Comparison of ENCODE assay signal across 33 cellular contexts in genomic region chr3:143083781-143084180, GRCh38. TPM values are rescaled to one million over a fixed set of nuclear protein-coding genes. Genes with fewer than 3 reads are reported as not detected.
DNase-seq lines count a peak whose midpoint lies in the region; ATAC-seq and TF ChIP-seq lines count a peak whose summit lies in the region.
"Had no signal": no experiment of that assay in that cellular context is flagged by ENCODE, and none has a peak within 500 bp of the region (broad histone marks: within the 10 kb centered on the region; RNA-seq: fewer than 3 reads in every experiment).

No MANE protein-coding gene starts in this region.

- H3K4me1 Mint-ChIP-seq in activated B cell treated with CpG ODN at 0.5 μM for 24 hours, result peaks cover 31% of the 10 kb centered on the region
- H3K4me1 Mint-ChIP-seq: H9 had no signal

- no peaks in the 10 kb centered on the region for H3K79me1 ChIP-seq in neuronal stem cell (ENCODE audit: low read depth, low read length)

- H3K9me3 ChIP-seq in HEK293 (ENCODE audit: control insufficient read depth, insufficient read depth, low read depth, low read length) (no peaks in the 10 kb centered on the region), neuronal stem cell (replicated peaks in 1 of 2; ENCODE audit: control insufficient read depth in 2 of 2, insufficient read depth in 1 of 2, low read depth in 1 of 2, low read length in 2 of 2) (peaks cover 4 to 8% of the 10 kb centered on the region in 2 donors)
- H3K9me3 ChIP-seq: left ventricle myocardium inferior, right atrium auricular region, SJCRH30 had no signal

- H3K4me3 Mint-ChIP-seq in activated B cell treated with CpG ODN at 0.5 μM for 24 hours, result no peak overlapping the region
- H3K4me3 Mint-ChIP-seq: activated CD4-positive, alpha-beta T cell treated with anti-CD3 and anti-CD28 coated beads, Interleukin-2, amount 10 ng/mL, durations not matched to agents 7 days and 5 days; activated naive CD8-positive, alpha-beta T cell treated with anti-CD3 and anti-CD28 coated beads, Interleukin-2, amount 50 U/mL, for 24 hours; effector memory CD8-positive, alpha-beta T cell; H9; stimulated activated naive CD8-positive, alpha-beta T cell treated with anti-CD3 and anti-CD28 coated beads, Interleukin-15, amount 100 ng/mL, for 72 hours had no signal

- H4K8ac ChIP-seq in neuronal stem cell (ENCODE audit: low read depth, low read length), result no peak overlapping the region

- DNase-seq in MV-4-11 (lab: John Stamatoyannopoulos, UW), result peak; percentile 71
- no peak for DNase-seq in activated B cell treated with CpG ODN at 0.5 μM for 24 hours
- DNase-seq in neuronal stem cell (ENCODE audit: low spot score), result no peak
- DNase-seq: activated CD4-positive, alpha-beta T cell treated with anti-CD3 and anti-CD28 coated beads, Interleukin-2, amount 10 ng/mL, durations not matched to agents 7 days and 5 days; activated gamma-delta T cell treated with Interleukin-2 at 50 U/mL for 16 hours; activated naive CD8-positive, alpha-beta T cell treated with anti-CD3 and anti-CD28 coated beads, Interleukin-2, amount 50 U/mL, for 24 hours; activated T-cell treated with anti-CD3 and anti-CD28 coated beads, Interleukin-2, amount 50 U/mL, for 24 hours; central memory CD4-positive, alpha-beta T cell; COR-L47; cortex of kidney; effector memory CD8-positive, alpha-beta T cell; erythroblast; H9; head of caudate nucleus; left ventricle myocardium inferior; NCI-H1105; NCI-H187 treated with DMSO at 0.1 percent for 48 hours; NCI-H2171 treated with DMSO at 0.1 percent for 48 hours; NCI-H524 treated with DMSO at 0.1 percent for 48 hours; posterior cingulate gyrus; SJCRH30; stimulated activated CD4-positive, alpha-beta T cell treated with anti-CD3 and anti-CD28 coated beads, Interleukin-1b, Interleukin-23, amount 100 ng/mL, for 48 hours; stimulated activated naive CD8-positive, alpha-beta T cell treated with anti-CD3 and anti-CD28 coated beads, Interleukin-15, amount 100 ng/mL, for 72 hours; SW 1271; T-helper 9 cell had no signal

- peak overlapping the region; percentile 14 for H3K27ac Mint-ChIP-seq in activated B cell treated with CpG ODN at 0.5 μM for 24 hours
- H3K27ac Mint-ChIP-seq: activated naive CD8-positive, alpha-beta T cell treated with anti-CD3 and anti-CD28 coated beads, Interleukin-2, amount 50 U/mL, for 24 hours; effector memory CD8-positive, alpha-beta T cell; stimulated activated naive CD8-positive, alpha-beta T cell treated with anti-CD3 and anti-CD28 coated beads, Interleukin-15, amount 100 ng/mL, for 72 hours had no signal

- CTCF ChIA-PET in HEK293 (lab: Yijun Ruan, JAX), result no interaction called here
- CTCF ChIA-PET in activated B cell treated with CpG ODN at 0.5 μM for 24 hours (lab: Charles Lee), result no interaction called here

- no peak overlapping the region for H3K23ac ChIP-seq in neuronal stem cell (ENCODE audit: low read depth, low read length, poor library complexity)

- ATAC-seq in activated B cell treated with CpG ODN at 0.5 μM for 24 hours (ENCODE audit: low read depth) (no peak), GM21381 (IDR thresholded peaks at IDR 0.05; ENCODE audit: unreplicated experiment) (no peak), HG03439 (IDR thresholded peaks at IDR 0.05; ENCODE audit: unreplicated experiment) (no peak), HG03442 (IDR thresholded peaks at IDR 0.05; ENCODE audit: unreplicated experiment) (no peak)
- ATAC-seq: activated naive CD8-positive, alpha-beta T cell treated with anti-CD3 and anti-CD28 coated beads, Interleukin-2, amount 50 U/mL, for 24 hours; effector memory CD8-positive, alpha-beta T cell; stimulated activated naive CD8-positive, alpha-beta T cell treated with anti-CD3 and anti-CD28 coated beads, Interleukin-15, amount 100 ng/mL, for 72 hours had no signal

- no peak overlapping the region for H2AFZ ChIP-seq in neuronal stem cell (ENCODE audit: low read length)

- no peaks in the 10 kb centered on the region for H3K9me3 Mint-ChIP-seq in activated B cell treated with CpG ODN at 0.5 μM for 24 hours
- H3K9me3 Mint-ChIP-seq: activated naive CD8-positive, alpha-beta T cell treated with anti-CD3 and anti-CD28 coated beads, Interleukin-2, amount 50 U/mL, for 24 hours; activated T-cell treated with anti-CD3 and anti-CD28 coated beads, Interleukin-2, amount 50 U/mL, for 24 hours; effector memory CD8-positive, alpha-beta T cell; stimulated activated naive CD8-positive, alpha-beta T cell treated with anti-CD3 and anti-CD28 coated beads, Interleukin-15, amount 100 ng/mL, for 72 hours had no signal

- H3K27me3 Mint-ChIP-seq in activated B cell treated with CpG ODN at 0.5 μM for 24 hours, result no peaks in the 10 kb centered on the region

- WGBS in neuronal stem cell (ENCODE audit: extremely low coverage in 2 of 2, insufficient read length in 2 of 2, insufficient replicate concordance in 1 of 2), 2 donors, result no CpG with 5 or more reads among the region's 3 CpGs

- no peak overlapping the region for H3K4me3 ChIP-seq in HEK293 (ENCODE audit: low read depth, low read length)
- H3K4me3 ChIP-seq in neuronal stem cell (ENCODE audit: low read length in 2 of 2), result no peak overlapping the region
- H3K4me3 ChIP-seq: BLaER1 treated with 17β-estradiol and CSF1 and Interleukin-3, amounts not matched to agents 10 nM and 100 nM; left ventricle myocardium inferior; right atrium auricular region; SJCRH30; smooth muscle cell had no signal

- POLR2A ChIA-PET in HEK293 (lab: Yijun Ruan, JAX) (no interaction called here), activated B cell treated with CpG ODN at 0.5 μM for 24 hours (lab: Charles Lee) (interaction anchor here (0.7 kb wide), 2 partner anchors 9 to 888 kb away, joined by 3 to 7 read pairs; partner anchors contain the start of gene DIPK2A)

- H3K9ac ChIP-seq in neuronal stem cell (ENCODE audit: low read depth, low read length, poor library complexity), result no peak overlapping the region
- H3K9ac ChIP-seq: BLaER1 treated with 17β-estradiol and CSF1 and Interleukin-3, amounts not matched to agents 10 nM and 100 nM had no signal

- H2BK12ac ChIP-seq in neuronal stem cell (ENCODE audit: low read length), result no peak overlapping the region

- TF ChIP-seq CTCF in HEK293 (tag by site-specific recombination; IDR thresholded peaks at IDR 0.05), result no peak
- no peak for TF ChIP-seq CTCF in activated B cell treated with CpG ODN at 0.5 μM for 24 hours (IDR thresholded peaks at IDR 0.05)

- no peak overlapping the region for H3K4ac ChIP-seq in neuronal stem cell (ENCODE audit: low read length)

- H2BK120ac ChIP-seq in neuronal stem cell (ENCODE audit: low read depth, low read length), result no peak overlapping the region

- no peak overlapping the region for H3K14ac ChIP-seq in neuronal stem cell (ENCODE audit: low read length)

- intact Hi-C loops in activated B cell treated with CpG ODN at 0.5 μM for 24 hours (cut with micrococcal nuclease), result loop anchor here (5.0 kb wide), 1 partner anchor 99 kb away; no protein-coding TSS in a partner anchor

- no peak overlapping the region for H3K4me2 ChIP-seq in neuronal stem cell (ENCODE audit: insufficient read depth, low read length, poor library complexity, severe bottlenecking)
- H3K4me2 ChIP-seq: smooth muscle cell had no signal

- no peaks in the 10 kb centered on the region for H3K27me3 ChIP-seq in neuronal stem cell (ENCODE audit: control insufficient read depth in 3 of 3, insufficient read depth in 3 of 3, low read depth in 1 of 3, low read length in 3 of 3)
- H3K27me3 ChIP-seq: BLaER1 treated with 17β-estradiol and CSF1 and Interleukin-3, amounts not matched to agents 10 nM and 100 nM; right atrium auricular region; SJCRH30 had no signal

- no peaks in the 10 kb centered on the region for H3K4me1 ChIP-seq in HEK293 (ENCODE audit: control insufficient read depth, insufficient read depth, low read length)
- H3K4me1 ChIP-seq in neuronal stem cell (ENCODE audit: control insufficient read depth in 2 of 2, insufficient read depth in 1 of 2, low read depth in 1 of 2, low read length in 2 of 2), result peaks cover 2 to 9% of the 10 kb centered on the region in 2 donors
- H3K4me1 ChIP-seq: left ventricle myocardium inferior, right atrium auricular region had no signal

- H3K36me3 Mint-ChIP-seq in activated B cell treated with CpG ODN at 0.5 μM for 24 hours (ENCODE audit: low read depth), result no peaks in the 10 kb centered on the region

- H3K27ac ChIP-seq in HEK293 (ENCODE audit: extremely low read depth, low read depth, low read length), result no peak overlapping the region
- H3K27ac ChIP-seq in neuronal stem cell (replicated peaks; ENCODE audit: low read length), result no peak overlapping the region
- H3K27ac ChIP-seq: left ventricle myocardium inferior, right atrium auricular region, SJCRH30, VCaP had no signal

- H2AK5ac ChIP-seq in neuronal stem cell (ENCODE audit: low read depth, low read length), result no peak overlapping the region

- peak overlapping the region; percentile 56 for H3K18ac ChIP-seq in neuronal stem cell (ENCODE audit: low read length)

- H2BK15ac ChIP-seq in neuronal stem cell (ENCODE audit: low read length), result no peak overlapping the region

- no peak overlapping the region for H2BK5ac ChIP-seq in neuronal stem cell (ENCODE audit: low read length)

- no peaks in the 10 kb centered on the region for H3K36me3 ChIP-seq in HEK293 (ENCODE audit: control insufficient read depth in 2 of 2, insufficient read depth in 1 of 2, low read length in 2 of 2)
- H3K36me3 ChIP-seq in neuronal stem cell (replicated peaks in 1 of 2; ENCODE audit: control insufficient read depth in 2 of 2, insufficient read depth in 2 of 2, low read length in 2 of 2), result no peaks in the 10 kb centered on the region
- H3K36me3 ChIP-seq: BLaER1 treated with 17β-estradiol and CSF1 and Interleukin-3, amounts not matched to agents 10 nM and 100 nM; left ventricle myocardium inferior; right atrium auricular region; SJCRH30 had no signal

- H4K91ac ChIP-seq in neuronal stem cell (ENCODE audit: low read depth, low read length, poor library complexity), result no peak overlapping the region

TF ChIP-seq in HEK293, 187 proteins besides CTCF, POLR2A, EP300 and RAD21:
- no peak for TF ChIP-seq ZBTB20 (tag by site-specific recombination; IDR thresholded peaks at IDR 0.05)
- TF ChIP-seq ZNF292 (tag by site-specific recombination; IDR thresholded peaks at IDR 0.05; ENCODE audit: borderline replicate concordance, low read depth), result no peak
- no peak for TF ChIP-seq ZBTB7A (tag by site-specific recombination; IDR thresholded peaks at IDR 0.05; ENCODE audit: low read depth)
- TF ChIP-seq YY1 (tag by site-specific recombination; IDR thresholded peaks at IDR 0.05), result no peak
- TF ChIP-seq SCRT2 (tag by site-specific recombination; IDR thresholded peaks at IDR 0.05), result peak; percentile 53
- TF ChIP-seq ZBTB8A (tag by site-specific recombination; IDR thresholded peaks at IDR 0.05), result no peak
TF ChIP-seq in HEK293: peak in this region for 1.

RNA-seq across cellular contexts. Expression of gene CHST2, which starts 35.8 kb away (rescaled TPM):
- total RNA-seq in activated B cell treated with CpG ODN at 0.5 μM for 24 hours, result 11.8 and 12.3 TPM in 2 replicates
- 3.6 TPM for polyA plus RNA-seq in neuronal stem cell (2013, experiment 1 of 2)
- polyA plus RNA-seq in neuronal stem cell (2013, experiment 2 of 2), result 3.5 TPM
